ENCODE assay signal across 9 cellular contexts in the genomic region with DNA sequence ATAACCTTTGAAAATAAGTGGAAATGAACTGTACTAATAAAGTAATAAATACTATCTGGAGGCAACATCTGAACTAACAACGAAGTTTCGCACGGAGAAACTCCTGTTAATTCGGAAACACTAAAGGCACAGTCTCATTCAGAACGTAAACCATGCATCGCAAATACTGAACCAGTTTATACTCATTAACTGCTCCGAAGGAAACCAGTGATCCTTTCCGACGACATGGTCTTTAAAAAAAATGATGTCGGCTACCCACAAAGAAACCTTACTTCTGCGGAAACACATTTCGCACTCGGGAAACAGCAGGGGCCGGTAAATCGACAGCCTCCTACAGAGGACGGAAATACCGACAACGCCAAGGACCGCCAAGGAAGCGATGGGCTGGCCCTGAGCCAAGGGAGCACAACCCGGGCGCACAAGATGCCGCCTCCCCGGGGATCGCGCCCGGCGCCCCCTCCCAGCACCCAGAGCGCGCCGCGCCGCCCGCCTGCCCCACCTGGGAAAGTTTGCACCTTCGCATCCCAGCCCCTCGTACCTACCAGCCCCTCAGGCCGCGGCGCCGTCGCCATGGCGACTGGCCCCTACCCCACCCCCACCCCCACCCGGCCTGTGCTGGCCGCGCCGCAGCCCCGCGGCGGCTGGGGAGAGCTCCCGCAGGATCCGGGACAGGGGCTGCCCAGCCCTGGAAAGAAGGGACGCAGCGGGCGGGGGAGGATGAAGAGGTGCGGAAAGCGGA. TPM values are rescaled to one million over a fixed set of nuclear protein-coding genes. Genes with fewer than 3 reads are reported as not detected.
DNase-seq lines count a peak whose midpoint lies in the region; ATAC-seq, FAIRE-seq and TF ChIP-seq lines count a peak whose summit lies in the region.
"Had no signal": no experiment of that assay in that cellular context is flagged by ENCODE, and none has a peak within 500 bp of the region (broad histone marks: within the 10 kb centered on the region; RNA-seq: fewer than 3 reads in every experiment).

No MANE protein-coding gene starts in this region.

- ATAC-seq in HG03095 (IDR thresholded peaks at IDR 0.05; ENCODE audit: unreplicated experiment) (peak; percentile 38), activated B cell treated with CpG ODN at 0.5 μM for 24 hours (ENCODE audit: low read depth) (peak; percentile 22)

- intact Hi-C loops in activated B cell treated with CpG ODN at 0.5 μM for 24 hours (cut with micrococcal nuclease) (loop anchor here (1.0 to 2.0 kb wide), 5 partner anchors 8 to 1724 kb away; partner anchors contain the start of genes RPL37 and TTC33), kidney (cut with DNase I) (no loop called here)

- H3K27me3 Mint-ChIP-seq in activated B cell treated with CpG ODN at 0.5 μM for 24 hours = no peaks in the 10 kb centered on the region

- DNase-seq in DMS79 treated with DMSO at 0.1 percent for 48 hours (lab: John Stamatoyannopoulos, UW) = peak; percentile 25
- no peak for DNase-seq in DMS79 (lab: John Stamatoyannopoulos, UW)
- peak; percentile 45 for DNase-seq in NCI-H2196 treated with DMSO at 0.1 percent for 48 hours (lab: John Stamatoyannopoulos, UW; ENCODE audit: unreplicated experiment)
- DNase-seq in activated B cell treated with CpG ODN at 0.5 μM for 24 hours = peak; percentile 66
- DNase-seq in caudate nucleus (lab: John Stamatoyannopoulos, UW) = peak in 48 of 61 donors; percentile 8 to 85 (median 52)
- peak; percentile 94 for DNase-seq in kidney
- peak; percentile 56 to 58 for DNase-seq in stimulated activated CD4-positive, alpha-beta T cell treated with anti-CD3 and anti-CD28 coated beads, Interleukin-15, amount 100 ng/mL, for 1 hour (ENCODE audit: low read depth in 1 of 2, low spot score in 1 of 2)

- H3K4me3 Mint-ChIP-seq in activated B cell treated with CpG ODN at 0.5 μM for 24 hours = peak overlapping the region; percentile 91

- H3K4me3 ChIP-seq in kidney (ENCODE audit: low read length in 2 of 2) = peak overlapping the region; percentile 79 to 81

- CTCF ChIA-PET in activated B cell treated with CpG ODN at 0.5 μM for 24 hours (lab: Charles Lee) = interaction anchor here (0.5 kb wide), 1 partner anchor 318 kb away, joined by 4 read pairs; no protein-coding TSS in a partner anchor

- POLR2A ChIA-PET in activated B cell treated with CpG ODN at 0.5 μM for 24 hours (lab: Charles Lee) = interaction anchor here (0.7 to 1.6 kb wide), 7 partner anchors 10 to 1102 kb away, joined by 3 to 6 read pairs (median 3); partner anchors contain the start of gene RPL37

- H3K9ac ChIP-seq in kidney (ENCODE audit: low read length in 2 of 2) = peak overlapping the region; percentile 49 to 72

- no peaks in the 10 kb centered on the region for H3K36me3 ChIP-seq in kidney (ENCODE audit: control insufficient read depth in 1 of 2, insufficient read depth in 2 of 2, low read length in 2 of 2)

- peaks cover 0 to 3% of the 10 kb centered on the region in 2 donors for H3K4me1 ChIP-seq in kidney (ENCODE audit: control insufficient read depth in 1 of 2, insufficient read depth in 1 of 2, low read depth in 1 of 2, low read length in 2 of 2)

- no peaks in the 10 kb centered on the region for H3K9me3 Mint-ChIP-seq in activated B cell treated with CpG ODN at 0.5 μM for 24 hours

- H3K27ac Mint-ChIP-seq in activated B cell treated with CpG ODN at 0.5 μM for 24 hours = peak overlapping the region; percentile 93

- no peak for FAIRE-seq in kidney (lab: Jason Lieb, UNC)
- FAIRE-seq: A204.1 had no signal

- peaks cover 44% of the 10 kb centered on the region for H3K4me1 Mint-ChIP-seq in activated B cell treated with CpG ODN at 0.5 μM for 24 hours

- TF ChIP-seq CTCF in activated B cell treated with CpG ODN at 0.5 μM for 24 hours (IDR thresholded peaks at IDR 0.05) = no peak
- TF ChIP-seq CTCF in kidney (IDR thresholded peaks at IDR 0.05; ENCODE audit: borderline replicate concordance, extremely low read depth, insufficient read depth) = no peak

- no peaks in the 10 kb centered on the region for H3K9me3 ChIP-seq in kidney (ENCODE audit: control insufficient read depth in 1 of 2, low read length in 2 of 2)

- peaks cover 16% of the 10 kb centered on the region for H3K36me3 Mint-ChIP-seq in activated B cell treated with CpG ODN at 0.5 μM for 24 hours (ENCODE audit: low read depth)

- peak overlapping the region; percentile 87 for H3K27ac ChIP-seq in caudate nucleus (ENCODE audit: low read depth, low read length)
- peak overlapping the region; percentile 90 to 92 for H3K27ac ChIP-seq in kidney (ENCODE audit: low read depth in 2 of 2, low read length in 2 of 2)

RNA-seq across cellular contexts. Expression of gene PRKAA1, which starts 0.7 kb away (rescaled TPM):
- total RNA-seq in activated B cell treated with CpG ODN at 0.5 μM for 24 hours (61.9 and 69.4 TPM in 2 replicates), kidney (104 TPM)
- 17.4 TPM for polyA plus RNA-seq in kidney (ENCODE audit: insufficient read depth, low read depth, low replicate concordance)

RNA-seq across cellular contexts. Expression of gene RPL37, which starts 37.6 kb away (rescaled TPM):
- 2,223 and 2,547 TPM in 2 replicates for total RNA-seq in activated B cell treated with CpG ODN at 0.5 μM for 24 hours
- 919 TPM for total RNA-seq in kidney
- 2,564 TPM for polyA plus RNA-seq in kidney (ENCODE audit: insufficient read depth, low read depth, low replicate concordance)

RNA-seq across cellular contexts. Expression of gene TTC33, which starts 41.7 kb away (rescaled TPM):
- total RNA-seq in activated B cell treated with CpG ODN at 0.5 μM for 24 hours (9.0 and 9.2 TPM in 2 replicates), kidney (20.1 TPM)
- polyA plus RNA-seq in kidney (ENCODE audit: insufficient read depth, low read depth, low replicate concordance) = 7.1 TPM

RNA-seq across cellular contexts. Expression of gene CARD6, which starts 43.7 kb away (rescaled TPM):
- total RNA-seq in activated B cell treated with CpG ODN at 0.5 μM for 24 hours (3.7 and 4.3 TPM in 2 replicates), kidney (17.9 TPM)
- 3.0 TPM for polyA plus RNA-seq in kidney (ENCODE audit: insufficient read depth, low read depth, low replicate concordance)
